1 cellular context compared by ENCODE assay signal in genomic region chr5:157857821-157858526, GRCh38.
TF ChIP-seq lines count a peak whose summit lies in the region.

No MANE protein-coding gene starts in this region.

TF ChIP-seq in K562, 482 proteins besides CTCF, POLR2A, EP300 and RAD21 (continued from another document):
- TF ChIP-seq, protein P1, sequence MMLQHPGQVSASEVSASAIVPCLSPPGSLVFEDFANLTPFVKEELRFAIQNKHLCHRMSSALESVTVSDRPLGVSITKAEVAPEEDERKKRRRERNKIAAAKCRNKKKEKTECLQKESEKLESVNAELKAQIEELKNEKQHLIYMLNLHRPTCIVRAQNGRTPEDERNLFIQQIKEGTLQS (IDR thresholded peaks at IDR 0.05) = peak; percentile 80
- TF ChIP-seq, protein P1 (CRISPR knock-in tag; conservative IDR thresholded peaks at IDR 0.05) = no peak
- TF ChIP-seq FOXP1 (CRISPR knock-in tag; IDR thresholded peaks at IDR 0.05) (no peak), LCOR (CRISPR knock-in tag; IDR thresholded peaks at IDR 0.05) (no peak), COPS2 (conservative IDR thresholded peaks at IDR 0.05) (no peak), ETS1 (conservative IDR thresholded peaks at IDR 0.05; ENCODE audit: control insufficient read depth, low read depth, low read length) (no peak), ZSCAN29 (IDR thresholded peaks at IDR 0.05) (no peak), CEBPB (tag; IDR thresholded peaks at IDR 0.05) (peak; percentile 95), NBN (IDR thresholded peaks at IDR 0.05; ENCODE audit: low read depth) (no peak), DMBX1 (CRISPR knock-in tag; IDR thresholded peaks at IDR 0.05; ENCODE audit: borderline replicate concordance) (no peak)
